ENCODE assay signal across 8 cellular contexts in genomic region chr12:100574262-100575074, GRCh38. TPM values are rescaled to one million over a fixed set of nuclear protein-coding genes. Genes with fewer than 3 reads are reported as not detected.
DNase-seq lines count a peak whose midpoint lies in the region; ATAC-seq and TF ChIP-seq lines count a peak whose summit lies in the region.

No MANE protein-coding gene starts in this region.

- H3K9me3 ChIP-seq in HEK293 (ENCODE audit: control insufficient read depth, insufficient read depth, low read depth, low read length) (no peaks in the 10 kb centered on the region), fibroblast of lung (ENCODE audit: control insufficient read depth, insufficient read depth, low read depth, low read length) (no peaks in the 10 kb centered on the region)

- H3K4me3 Mint-ChIP-seq in neural crest cell = peak overlapping the region; percentile 96

- ATAC-seq in HG03095 (IDR thresholded peaks at IDR 0.05; ENCODE audit: unreplicated experiment) (no peak), HG02678 (IDR thresholded peaks at IDR 0.05; ENCODE audit: unreplicated experiment) (no peak)

- H3K36me3 ChIP-seq in HEK293 (ENCODE audit: control insufficient read depth in 2 of 2, insufficient read depth in 1 of 2, low read length in 2 of 2) (peaks cover 0 to 8% of the 10 kb centered on the region in 2 experiments; a peak in 2 of 3 replicates), fibroblast of lung (ENCODE audit: control insufficient read depth, insufficient read depth, low read length) (no peaks in the 10 kb centered on the region)

- H3K36me3 Mint-ChIP-seq in neural crest cell (ENCODE audit: low read depth) = peaks cover 11% of the 10 kb centered on the region

- H3K27ac Mint-ChIP-seq in neural crest cell (ENCODE audit: unreplicated experiment) = peak overlapping the region; percentile 99

- no peaks in the 10 kb centered on the region for H4K20me1 ChIP-seq in fibroblast of lung (ENCODE audit: control insufficient read depth, extremely low read depth, insufficient read depth, low read length)

- peak overlapping the region; percentile 75 for H3K9ac ChIP-seq in fibroblast of lung (ENCODE audit: insufficient read depth, low read length)

- H3K27me3 Mint-ChIP-seq in neural crest cell (ENCODE audit: low read depth) = peaks cover 3% of the 10 kb centered on the region

- H3K4me1 ChIP-seq in HEK293 (ENCODE audit: control insufficient read depth, insufficient read depth, low read length) (peaks cover 15% of the 10 kb centered on the region; the same call in 1 of the 2 replicates), fibroblast of lung (ENCODE audit: control insufficient read depth, extremely low read depth, insufficient read depth, low read length) (peaks cover 5% of the 10 kb centered on the region)

- H2AFZ ChIP-seq in fibroblast of lung (ENCODE audit: low read length) = peak overlapping the region; percentile 30

- TF ChIP-seq CTCF in HEK293 (tag by site-specific recombination; IDR thresholded peaks at IDR 0.05) (no peak), fibroblast of lung (conservative IDR thresholded peaks at IDR 0.05 in 1 of 2, IDR thresholded peaks at IDR 0.05 in 1 of 2; ENCODE audit: low read depth in 1 of 2, low read length in 2 of 2) (no peak), neural crest cell (conservative IDR thresholded peaks at IDR 0.05) (no peak)

- H3K27ac ChIP-seq in HEK293 (ENCODE audit: extremely low read depth, low read depth, low read length) (peak overlapping the region; percentile 46; the same call in 1 of the 2 replicates), fibroblast of lung (ENCODE audit: insufficient read depth, low read length) (peak overlapping the region; percentile 82)

- H3K4me3 ChIP-seq in HEK293 (ENCODE audit: low read depth, low read length) (peak overlapping the region; percentile 89), fibroblast of lung (replicated peaks in 1 of 4; ENCODE audit: control extremely low read depth in 1 of 4, insufficient read depth in 1 of 4, low read depth in 3 of 4, low read length in 4 of 4) (peak overlapping the region; percentile 71 to 89 (median 79))

- CTCF ChIA-PET in HEK293 (lab: Yijun Ruan, JAX) = interaction anchor here (0.6 to 3.0 kb wide), 2 partner anchors 20 to 758 kb away, joined by 3 to 13 read pairs; no protein-coding TSS in a partner anchor

- H3K4me2 ChIP-seq in fibroblast of lung (ENCODE audit: extremely low read depth, insufficient read depth, low read length) = peak overlapping the region; percentile 94

- no peaks in the 10 kb centered on the region for H3K9me3 Mint-ChIP-seq in neural crest cell

- POLR2A ChIA-PET in HEK293 (lab: Yijun Ruan, JAX) = no interaction called here

- peaks cover 22% of the 10 kb centered on the region for H3K4me1 Mint-ChIP-seq in neural crest cell

- H3K79me2 ChIP-seq in fibroblast of lung (ENCODE audit: control insufficient read depth, insufficient read depth, low read length) = peaks cover 53% of the 10 kb centered on the region

- no peaks in the 10 kb centered on the region for H3K27me3 ChIP-seq in fibroblast of lung (ENCODE audit: control insufficient read depth, insufficient read depth, low read length)

- peak; percentile 73 for DNase-seq in DMS53 (lab: John Stamatoyannopoulos, UW)
- peak; percentile 32 for DNase-seq in SK-N-DZ (ENCODE audit: low spot score)
- DNase-seq in fibroblast of lung (ENCODE audit: low read depth in 2 of 2) = peak; percentile 19 to 48
- DNase-seq in neural crest cell (ENCODE audit: low read depth, low spot score) = no peak
- no peak for DNase-seq in stimulated activated naive CD4-positive, alpha-beta T cell (lab: John Stamatoyannopoulos, UW)

TF ChIP-seq in HEK293, 187 proteins besides CTCF, POLR2A, EP300 and RAD21 (continues in another document):
- TF ChIP-seq ZNF335 (tag by site-specific recombination; conservative IDR thresholded peaks at IDR 0.05) (0 out of 2 replicates have a peak, but pooled peaks have one; percentile 29), SP7 (tag by site-specific recombination; IDR thresholded peaks at IDR 0.05) (peak; percentile 67; the same call in 1 of the 2 replicates), ZNF629 (tag by site-specific recombination; IDR thresholded peaks at IDR 0.05) (peak; percentile 30; the same call in 1 of the 2 replicates), ZSCAN5A (tag by site-specific recombination; IDR thresholded peaks at IDR 0.05) (no peak), MZF1 (tag by site-specific recombination; IDR thresholded peaks at IDR 0.05; ENCODE audit: borderline replicate concordance) (peak; percentile 79; the same call in 1 of the 2 replicates), ZNF366 (tag by site-specific recombination; conservative IDR thresholded peaks at IDR 0.05) (peak; percentile 44; the same call in 1 of the 2 replicates), ZBTB48 (tag by site-specific recombination; IDR thresholded peaks at IDR 0.05) (peak; percentile 51; the same call in 1 of the 2 replicates), SCRT2 (tag by site-specific recombination; IDR thresholded peaks at IDR 0.05) (peak; percentile 68; the same call in 1 of the 2 replicates), EGR2 (tag by site-specific recombination; IDR thresholded peaks at IDR 0.05; ENCODE audit: low read depth) (peak; percentile 83), KLF10 (tag by site-specific recombination; IDR thresholded peaks at IDR 0.05) (0 out of 2 replicates have a peak, but pooled peaks have one; percentile 9), ZNF174 (tag by site-specific recombination; IDR thresholded peaks at IDR 0.05) (no peak), ZNF776 (tag by site-specific recombination; IDR thresholded peaks at IDR 0.05; ENCODE audit: borderline replicate concordance) (no peak), ZNF621 (tag by site-specific recombination; IDR thresholded peaks at IDR 0.05) (no peak), ZBTB17 (tag by site-specific recombination; IDR thresholded peaks at IDR 0.05) (peak; percentile 47), ZSCAN16 (tag by site-specific recombination; IDR thresholded peaks at IDR 0.05) (no peak), ZNF341 (tag by site-specific recombination; IDR thresholded peaks at IDR 0.05; ENCODE audit: low read depth) (peak; percentile 43; the same call in 1 of the 2 replicates), ZBTB11 (tag by site-specific recombination; conservative IDR thresholded peaks at IDR 0.05; ENCODE audit: low read depth) (0 out of 2 replicates have a peak, but pooled peaks have one; percentile 18), SETDB1 (IDR thresholded peaks at IDR 0.05; ENCODE audit: insufficient read length, low read length) (no peak)

RNA-seq across cellular contexts. Expression of gene GAS2L3, which starts 1.0 kb away (rescaled TPM):
- 17.7 and 20.9 TPM in 2 replicates for polyA plus RNA-seq in SK-N-DZ (2014; cell fraction: cytosol; rRNA removed)
- polyA plus RNA-seq in SK-N-DZ (2014; cell fraction: nucleus; rRNA removed) = 13.5 and 18.0 TPM in 2 replicates
- 18.7 and 33.4 TPM in 2 replicates for total RNA-seq in fibroblast of lung
- 13.2 and 20.3 TPM in 2 replicates for polyA plus RNA-seq in fibroblast of lung
- polyA plus RNA-seq in fibroblast of lung (2012) = 7.6 and 13.3 TPM in 2 replicates
- 0.31 and 1.6 TPM in 2 replicates for polyA minus RNA-seq in fibroblast of lung (ENCODE audit: low replicate concordance)
- 34.1 and 36.2 TPM in 2 replicates for total RNA-seq in neural crest cell

Comparison
In these comparisons a context has a peak if more than half of its experiments do, and no peak if none do; other contexts are left out.
1. DNase-seq: peak in DMS53 (single experiment), SK-N-DZ (single experiment) and fibroblast of lung (2 of 2); none in neural crest cell (single experiment) and stimulated activated naive CD4-positive, alpha-beta T cell (0 of 6).